16 cellular contexts compared by ENCODE assay signal in genomic region chr4:88761342-88761741, GRCh38.
DNase-seq lines count a peak whose midpoint lies in the region; ATAC-seq and TF ChIP-seq lines count a peak whose summit lies in the region.
"Had no signal": no experiment of that assay in that cellular context is flagged by ENCODE, and none has a peak within 500 bp of the region (broad histone marks: within the 10 kb centered on the region; RNA-seq: fewer than 3 reads in every experiment).

No MANE protein-coding gene starts in this region.

- H3K27me3 Mint-ChIP-seq in activated CD4-positive, alpha-beta T cell treated with anti-CD3 and anti-CD28 coated beads, Interleukin-2, amount 10 ng/mL, durations not matched to agents 7 days and 5 days: peaks cover 4% of the 10 kb centered on the region
- no peaks in the 10 kb centered on the region for H3K27me3 Mint-ChIP-seq in activated T-helper 17 cell treated with anti-CD3 and anti-CD28 coated beads, Interleukin-2, amount 50 U/mL, for 72 hours
- H3K27me3 Mint-ChIP-seq in nephron progenitor cell (ENCODE audit: low read depth, poor library complexity) (no peaks in the 10 kb centered on the region), type B pancreatic cell (no peaks in the 10 kb centered on the region)

- H3K4me3 ChIP-seq in PC-3 (ENCODE audit: low read length): no peak overlapping the region

- H3F3A ChIP-seq in PC-3 (ENCODE audit: low read length, unreplicated experiment): peaks cover 5% of the 10 kb centered on the region

- intact Hi-C loops in PC-3 (cut with micrococcal nuclease): no loop called here

- H3K36me3 ChIP-seq in PC-3 (ENCODE audit: low read depth, low read length): no peaks in the 10 kb centered on the region

- CTCF ChIA-PET in activated CD4-positive, alpha-beta T cell treated with anti-CD3 and anti-CD28 coated beads, Interleukin-2, amount 10 ng/mL, durations not matched to agents 7 days and 5 days (lab: Charles Lee): no interaction called here
- CTCF ChIA-PET in PC-3 (lab: Charles Lee): no interaction called here

- no TSS peak for BruUV-seq in PC-3 (replicated peaks; lab: Mats Ljungman, UMichigan)

- no peak overlapping the region for H3K4me3 Mint-ChIP-seq in activated CD4-positive, alpha-beta T cell treated with anti-CD3 and anti-CD28 coated beads, Interleukin-2, amount 10 ng/mL, durations not matched to agents 7 days and 5 days
- no peak overlapping the region for H3K4me3 Mint-ChIP-seq in activated T-helper 17 cell treated with anti-CD3 and anti-CD28 coated beads, Interleukin-2, amount 50 U/mL, for 72 hours
- H3K4me3 Mint-ChIP-seq in nephron progenitor cell (no peak overlapping the region), type B pancreatic cell (peak overlapping the region; percentile 20)
- H3K4me3 Mint-ChIP-seq: CD14-positive monocyte; CD8-positive, alpha-beta T cell; HFFc6 had no signal

- H3K27ac Mint-ChIP-seq in activated CD4-positive, alpha-beta T cell treated with anti-CD3 and anti-CD28 coated beads, Interleukin-2, amount 10 ng/mL, durations not matched to agents 7 days and 5 days: peak overlapping the region; percentile 6
- H3K27ac Mint-ChIP-seq in activated T-helper 17 cell treated with anti-CD3 and anti-CD28 coated beads, Interleukin-2, amount 50 U/mL, for 72 hours: peak overlapping the region; percentile 12
- H3K27ac Mint-ChIP-seq in nephron progenitor cell (peak overlapping the region; percentile 40), type B pancreatic cell (peak overlapping the region; percentile 38)
- H3K27ac Mint-ChIP-seq: CD8-positive, alpha-beta T cell had no signal

- H4K20me1 ChIP-seq in PC-3 (ENCODE audit: low read length): no peaks in the 10 kb centered on the region

- peaks cover 3% of the 10 kb centered on the region for H3K4me1 Mint-ChIP-seq in activated CD4-positive, alpha-beta T cell treated with anti-CD3 and anti-CD28 coated beads, Interleukin-2, amount 10 ng/mL, durations not matched to agents 7 days and 5 days
- H3K4me1 Mint-ChIP-seq in activated T-helper 17 cell treated with anti-CD3 and anti-CD28 coated beads, Interleukin-2, amount 50 U/mL, for 72 hours: peaks cover 11% of the 10 kb centered on the region
- H3K4me1 Mint-ChIP-seq in nephron progenitor cell: peaks cover 28% of the 10 kb centered on the region
- peaks cover 41% of the 10 kb centered on the region for H3K4me1 Mint-ChIP-seq in type B pancreatic cell (ENCODE audit: unreplicated experiment)
- H3K4me1 Mint-ChIP-seq: CD14-positive monocyte had no signal

- ATAC-seq in activated T-helper 17 cell treated with anti-CD3 and anti-CD28 coated beads, Interleukin-2, amount 50 U/mL, for 72 hours (replicated peaks): no peak
- no peak for ATAC-seq in PC-3
- ATAC-seq: CD8-positive, alpha-beta T cell had no signal

- no peak for DNase-seq in activated CD4-positive, alpha-beta T cell treated with anti-CD3 and anti-CD28 coated beads, Interleukin-2, amount 10 ng/mL, durations not matched to agents 7 days and 5 days
- DNase-seq in activated CD4-positive, alpha-beta T cell treated with anti-CD3 and anti-CD28 coated beads, Interleukin-2, amount 50 U/mL, for 1 hour: no peak
- DNase-seq in nephron progenitor cell: no peak
- DNase-seq in type B pancreatic cell (ENCODE audit: extremely low spot score, unreplicated experiment): no peak
- no peak for DNase-seq in NCI-H1105 treated with DMSO at 0.1 percent for 48 hours (lab: John Stamatoyannopoulos, UW)
- no peak for DNase-seq in NCI-H2171 (lab: John Stamatoyannopoulos, UW)
- DNase-seq in PC-3: no peak
- DNase-seq: CD8-positive, alpha-beta T cell; COR-L47; DMS153; DMS79 treated with DMSO at 0.1 percent for 48 hours; HCEC 1CT had no signal

- no peak overlapping the region for H3K9ac ChIP-seq in PC-3 (ENCODE audit: low read length)

- peaks cover 15% of the 10 kb centered on the region for H3K36me3 Mint-ChIP-seq in activated CD4-positive, alpha-beta T cell treated with anti-CD3 and anti-CD28 coated beads, Interleukin-2, amount 10 ng/mL, durations not matched to agents 7 days and 5 days (ENCODE audit: low read depth)
- H3K36me3 Mint-ChIP-seq in activated T-helper 17 cell treated with anti-CD3 and anti-CD28 coated beads, Interleukin-2, amount 50 U/mL, for 72 hours (ENCODE audit: low read depth): peaks cover 64% of the 10 kb centered on the region
- peaks cover 25% of the 10 kb centered on the region for H3K36me3 Mint-ChIP-seq in nephron progenitor cell (ENCODE audit: low read depth)
- H3K36me3 Mint-ChIP-seq in type B pancreatic cell: peaks cover 7% of the 10 kb centered on the region
- H3K36me3 Mint-ChIP-seq: CD8-positive, alpha-beta T cell had no signal

- H3K27ac ChIP-seq in PC-3 (ENCODE audit: low read length): no peak overlapping the region
- H3K27ac ChIP-seq: 22Rv1 had no signal

- no peaks in the 10 kb centered on the region for H3K9me2 ChIP-seq in PC-3 (replicated peaks; ENCODE audit: low read length)

- no peaks in the 10 kb centered on the region for H3K27me3 ChIP-seq in PC-3 (ENCODE audit: low read length)

- H3K79me2 ChIP-seq in PC-3 (ENCODE audit: low read length): no peaks in the 10 kb centered on the region

- H3K4me2 ChIP-seq in PC-3 (ENCODE audit: low read length): no peak overlapping the region

- TF ChIP-seq CTCF in nephron progenitor cell (IDR thresholded peaks at IDR 0.05): no peak
- TF ChIP-seq CTCF in type B pancreatic cell (conservative IDR thresholded peaks at IDR 0.05): no peak
- no peak for TF ChIP-seq CTCF in PC-3 (conservative IDR thresholded peaks at IDR 0.05; ENCODE audit: low read depth, low read length)

- H3K9me3 Mint-ChIP-seq in activated CD4-positive, alpha-beta T cell treated with anti-CD3 and anti-CD28 coated beads, Interleukin-2, amount 10 ng/mL, durations not matched to agents 7 days and 5 days: no peaks in the 10 kb centered on the region
- H3K9me3 Mint-ChIP-seq in activated T-helper 17 cell treated with anti-CD3 and anti-CD28 coated beads, Interleukin-2, amount 50 U/mL, for 72 hours: no peaks in the 10 kb centered on the region
- no peaks in the 10 kb centered on the region for H3K9me3 Mint-ChIP-seq in nephron progenitor cell
- no peaks in the 10 kb centered on the region for H3K9me3 Mint-ChIP-seq in type B pancreatic cell
- H3K9me3 Mint-ChIP-seq: CD8-positive, alpha-beta T cell; HFFc6 had no signal

- no peak overlapping the region for H2AFZ ChIP-seq in PC-3 (ENCODE audit: low read length)

- peaks cover 14% of the 10 kb centered on the region for H3K4me1 ChIP-seq in PC-3 (ENCODE audit: insufficient read depth, low read length)

- POLR2A ChIA-PET in activated CD4-positive, alpha-beta T cell treated with anti-CD3 and anti-CD28 coated beads, Interleukin-2, amount 10 ng/mL, durations not matched to agents 7 days and 5 days (lab: Charles Lee): no interaction called here
- POLR2A ChIA-PET in PC-3 (lab: Charles Lee; ENCODE audit: unreplicated experiment): no interaction called here

- no peaks in the 10 kb centered on the region for H3K9me3 ChIP-seq in PC-3 (ENCODE audit: low read length)
